In the genomic region with DNA sequence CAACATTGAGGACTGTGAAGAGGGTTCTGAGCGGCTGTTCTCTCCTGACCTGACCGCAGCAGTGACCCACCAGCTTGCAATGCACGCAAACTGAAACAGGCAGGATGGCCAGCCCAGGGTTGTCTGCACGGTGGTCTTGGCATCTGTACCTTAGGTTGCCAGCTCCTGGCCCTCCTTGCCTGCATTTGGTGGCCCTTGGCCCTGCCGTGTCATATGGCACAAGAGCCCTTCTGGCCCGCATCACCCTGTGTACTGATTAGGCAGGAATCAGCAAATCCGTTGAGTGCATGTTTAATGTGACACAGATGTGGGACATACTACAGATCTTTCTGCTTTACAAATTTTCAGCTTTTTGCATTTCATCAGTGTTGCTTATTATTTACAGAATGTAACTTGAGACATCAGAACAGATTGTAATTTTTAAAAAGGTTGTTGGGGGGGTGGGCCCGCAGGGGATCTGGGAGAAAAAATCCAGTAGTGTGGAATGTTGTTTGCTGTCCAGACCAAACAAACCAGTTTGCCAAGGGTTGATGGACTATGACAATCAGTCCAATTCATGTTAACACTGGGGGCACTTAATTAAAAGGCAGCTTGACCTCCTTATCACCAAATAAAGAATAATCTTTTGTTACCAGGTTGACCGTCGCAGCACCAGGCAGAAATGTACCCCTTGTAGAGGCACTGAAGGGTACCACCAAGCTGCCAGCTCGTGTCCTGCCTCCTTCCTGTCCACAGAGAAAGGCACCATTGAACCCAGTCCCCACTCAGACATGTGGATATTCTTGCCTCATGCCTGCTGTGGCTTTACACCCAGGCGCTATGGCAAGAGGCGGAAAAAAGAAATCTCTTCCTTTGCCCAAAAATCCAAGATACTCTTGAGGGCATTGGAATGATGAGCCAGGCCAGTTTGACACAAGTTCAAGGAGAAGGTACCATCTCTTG, we compare ENCODE assay signal across 2 cellular contexts.
TF ChIP-seq lines count a peak whose summit lies in the region.

No MANE protein-coding gene starts in this region.

TF ChIP-seq in A549, 52 proteins besides CTCF, POLR2A, EP300 and RAD21:
- TF ChIP-seq MAFK (IDR thresholded peaks at IDR 0.05; ENCODE audit: partially characterized antibody) = no peak
- TF ChIP-seq FOSL2 (IDR thresholded peaks at IDR 0.05) = no peak
- no peak for TF ChIP-seq FOSL2 (CRISPR knock-in tag; IDR thresholded peaks at IDR 0.05)
- TF ChIP-seq, protein P1, sequence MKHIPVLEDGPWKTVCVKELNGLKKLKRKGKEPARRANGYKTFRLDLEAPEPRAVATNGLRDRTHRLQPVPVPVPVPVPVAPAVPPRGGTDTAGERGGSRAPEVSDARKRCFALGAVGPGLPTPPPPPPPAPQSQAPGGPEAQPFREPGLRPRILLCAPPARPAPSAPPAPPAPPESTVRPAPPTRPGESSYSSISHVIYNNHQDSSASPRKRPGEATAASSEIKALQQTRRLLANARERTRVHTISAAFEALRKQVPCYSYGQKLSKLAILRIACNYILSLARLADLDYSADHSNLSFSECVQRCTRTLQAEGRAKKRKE (CRISPR knock-in tag; IDR thresholded peaks at IDR 0.05; ENCODE audit: low read depth) = no peak
- TF ChIP-seq RCOR1 (IDR thresholded peaks at IDR 0.05; ENCODE audit: low read depth, low read length) = no peak
- TF ChIP-seq JUN (IDR thresholded peaks at IDR 0.05) = no peak
- TF ChIP-seq HOXB13 (CRISPR knock-in tag; IDR thresholded peaks at IDR 0.05; ENCODE audit: low read depth) = no peak
- TF ChIP-seq TP53 (CRISPR knock-in tag; IDR thresholded peaks at IDR 0.05) = no peak
- TF ChIP-seq, protein P2, sequence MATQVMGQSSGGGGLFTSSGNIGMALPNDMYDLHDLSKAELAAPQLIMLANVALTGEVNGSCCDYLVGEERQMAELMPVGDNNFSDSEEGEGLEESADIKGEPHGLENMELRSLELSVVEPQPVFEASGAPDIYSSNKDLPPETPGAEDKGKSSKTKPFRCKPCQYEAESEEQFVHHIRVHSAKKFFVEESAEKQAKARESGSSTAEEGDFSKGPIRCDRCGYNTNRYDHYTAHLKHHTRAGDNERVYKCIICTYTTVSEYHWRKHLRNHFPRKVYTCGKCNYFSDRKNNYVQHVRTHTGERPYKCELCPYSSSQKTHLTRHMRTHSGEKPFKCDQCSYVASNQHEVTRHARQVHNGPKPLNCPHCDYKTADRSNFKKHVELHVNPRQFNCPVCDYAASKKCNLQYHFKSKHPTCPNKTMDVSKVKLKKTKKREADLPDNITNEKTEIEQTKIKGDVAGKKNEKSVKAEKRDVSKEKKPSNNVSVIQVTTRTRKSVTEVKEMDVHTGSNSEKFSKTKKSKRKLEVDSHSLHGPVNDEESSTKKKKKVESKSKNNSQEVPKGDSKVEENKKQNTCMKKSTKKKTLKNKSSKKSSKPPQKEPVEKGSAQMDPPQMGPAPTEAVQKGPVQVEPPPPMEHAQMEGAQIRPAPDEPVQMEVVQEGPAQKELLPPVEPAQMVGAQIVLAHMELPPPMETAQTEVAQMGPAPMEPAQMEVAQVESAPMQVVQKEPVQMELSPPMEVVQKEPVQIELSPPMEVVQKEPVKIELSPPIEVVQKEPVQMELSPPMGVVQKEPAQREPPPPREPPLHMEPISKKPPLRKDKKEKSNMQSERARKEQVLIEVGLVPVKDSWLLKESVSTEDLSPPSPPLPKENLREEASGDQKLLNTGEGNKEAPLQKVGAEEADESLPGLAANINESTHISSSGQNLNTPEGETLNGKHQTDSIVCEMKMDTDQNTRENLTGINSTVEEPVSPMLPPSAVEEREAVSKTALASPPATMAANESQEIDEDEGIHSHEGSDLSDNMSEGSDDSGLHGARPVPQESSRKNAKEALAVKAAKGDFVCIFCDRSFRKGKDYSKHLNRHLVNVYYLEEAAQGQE (IDR thresholded peaks at IDR 0.05) = peak; percentile 20; the same call in 1 of the 2 replicates
TF ChIP-seq in A549: peak in this region for 1.

TF ChIP-seq in IMR-90, 13 proteins besides CTCF, POLR2A, EP300 and RAD21:
- TF ChIP-seq SMC3 (IDR thresholded peaks at IDR 0.05; ENCODE audit: low read depth, low read length) = no peak
- TF ChIP-seq, protein P3, sequence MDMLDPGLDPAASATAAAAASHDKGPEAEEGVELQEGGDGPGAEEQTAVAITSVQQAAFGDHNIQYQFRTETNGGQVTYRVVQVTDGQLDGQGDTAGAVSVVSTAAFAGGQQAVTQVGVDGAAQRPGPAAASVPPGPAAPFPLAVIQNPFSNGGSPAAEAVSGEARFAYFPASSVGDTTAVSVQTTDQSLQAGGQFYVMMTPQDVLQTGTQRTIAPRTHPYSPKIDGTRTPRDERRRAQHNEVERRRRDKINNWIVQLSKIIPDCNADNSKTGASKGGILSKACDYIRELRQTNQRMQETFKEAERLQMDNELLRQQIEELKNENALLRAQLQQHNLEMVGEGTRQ (IDR thresholded peaks at IDR 0.05; ENCODE audit: low read depth, low read length) = no peak
- no peak for TF ChIP-seq BHLHE40 (IDR thresholded peaks at IDR 0.05; ENCODE audit: low read depth, low read length)
- TF ChIP-seq, protein P4, sequence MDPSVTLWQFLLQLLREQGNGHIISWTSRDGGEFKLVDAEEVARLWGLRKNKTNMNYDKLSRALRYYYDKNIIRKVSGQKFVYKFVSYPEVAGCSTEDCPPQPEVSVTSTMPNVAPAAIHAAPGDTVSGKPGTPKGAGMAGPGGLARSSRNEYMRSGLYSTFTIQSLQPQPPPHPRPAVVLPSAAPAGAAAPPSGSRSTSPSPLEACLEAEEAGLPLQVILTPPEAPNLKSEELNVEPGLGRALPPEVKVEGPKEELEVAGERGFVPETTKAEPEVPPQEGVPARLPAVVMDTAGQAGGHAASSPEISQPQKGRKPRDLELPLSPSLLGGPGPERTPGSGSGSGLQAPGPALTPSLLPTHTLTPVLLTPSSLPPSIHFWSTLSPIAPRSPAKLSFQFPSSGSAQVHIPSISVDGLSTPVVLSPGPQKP (IDR thresholded peaks at IDR 0.05; ENCODE audit: borderline replicate concordance, low read depth, low read length) = no peak
- TF ChIP-seq RCOR1 (IDR thresholded peaks at IDR 0.05; ENCODE audit: insufficient replicate concordance, low read length) = no peak
